ENCODE assay signal across 8 cellular contexts in genomic region chr19:18672606-18673337, GRCh38. TPM values are rescaled to one million over a fixed set of nuclear protein-coding genes. Genes with fewer than 3 reads are reported as not detected.
DNase-seq lines count a peak whose midpoint lies in the region; ATAC-seq, FAIRE-seq and TF ChIP-seq lines count a peak whose summit lies in the region.

No MANE protein-coding gene starts in this region.

- POLR2A ChIA-PET in Panc1 (lab: Charles Lee) = no interaction called here

- TF ChIP-seq POLR2A in esophagus muscularis mucosa (IDR thresholded peaks at IDR 0.05; ENCODE audit: low read depth) (no peak), GM12892 (IDR thresholded peaks at IDR 0.05; ENCODE audit: low read depth, low read length) (no peak)

- intact Hi-C loops in Panc1 (cut with micrococcal nuclease; ENCODE audit: unreplicated experiment) (loop anchor here (10.0 kb wide), 1 partner anchor 78 kb away; no protein-coding TSS in a partner anchor), esophagus muscularis mucosa (cut with DNase I) (loop anchor here (5.0 kb wide), 1 partner anchor 35 kb away; the partner anchor contains the start of gene KLHL26)

- H3K36me3 Mint-ChIP-seq in osteocyte (ENCODE audit: unreplicated experiment) = peaks cover 7% of the 10 kb centered on the region

- H3K9me3 Mint-ChIP-seq in osteocyte (ENCODE audit: unreplicated experiment) = no peaks in the 10 kb centered on the region

- TF ChIP-seq CTCF in Panc1 (IDR thresholded peaks at IDR 0.05) = no peak; the same call in 1 of the 2 replicates
- TF ChIP-seq CTCF in esophagus muscularis mucosa (IDR thresholded peaks at IDR 0.05) = peak; percentile 23 to 49 (median 38)
- TF ChIP-seq CTCF in osteocyte (IDR thresholded peaks at IDR 0.05) = peak; percentile 32

- in situ Hi-C loops in Panc1 (cut with HindIII; ENCODE audit: low pct_unique_long_range_greater_than_20kb, low sequenced_read_pairs) = no loop called here

- H3K36me3 ChIP-seq in Panc1 (ENCODE audit: control insufficient read depth, insufficient read depth, low read length) (no peaks in the 10 kb centered on the region), esophagus muscularis mucosa (peaks cover 17 to 26% (median 23%) of the 10 kb centered on the region in 4 donors)

- H3K9me3 ChIP-seq in Panc1 (ENCODE audit: control insufficient read depth, insufficient read depth, low read depth, low read length) (no peaks in the 10 kb centered on the region), esophagus muscularis mucosa (no peaks in the 10 kb centered on the region)

- H3K27me3 ChIP-seq in Panc1 (ENCODE audit: control insufficient read depth, insufficient read depth, low read length) (no peaks in the 10 kb centered on the region), esophagus muscularis mucosa (no peaks in the 10 kb centered on the region)

- ATAC-seq in Panc1 (peak; percentile 73), HG03108 (IDR thresholded peaks at IDR 0.05; ENCODE audit: unreplicated experiment) (no peak), GM21723 (IDR thresholded peaks at IDR 0.05; ENCODE audit: unreplicated experiment) (no peak)

- no peak for TF ChIP-seq EP300 in esophagus muscularis mucosa (IDR thresholded peaks at IDR 0.05)

- no peaks in the 10 kb centered on the region for H3K27me3 Mint-ChIP-seq in osteocyte (ENCODE audit: unreplicated experiment)

- FAIRE-seq in GM12892 (lab: Jason Lieb, UNC) = no peak

- BruUV-seq in Panc1 (replicated peaks; lab: Mats Ljungman, UMichigan) = no TSS peak

- no peak overlapping the region for H3K27ac ChIP-seq in Panc1 (ENCODE audit: low read length)
- peak overlapping the region; percentile 72 to 82 (median 78) for H3K27ac ChIP-seq in esophagus muscularis mucosa (replicated peaks in 1 of 4)

- no peak overlapping the region for H3K27ac Mint-ChIP-seq in osteocyte (ENCODE audit: unreplicated experiment)

- no peak overlapping the region for H3K4me3 Mint-ChIP-seq in osteocyte (ENCODE audit: unreplicated experiment)

- CTCF ChIA-PET in Panc1 (lab: Charles Lee) = interaction anchor here (0.6 to 1.0 kb wide), 4 partner anchors 8 to 72 kb away, joined by 4 to 8 read pairs (median 6); no protein-coding TSS in a partner anchor

- WGBS in esophagus muscularis mucosa = 37% methylated on average over 13 of the region's 13 CpGs

- DNase-seq in GM03348 (ENCODE audit: low spot score) (peak; percentile 42), Panc1 (ENCODE audit: low read depth, low spot score) (no peak), esophagus muscularis mucosa (ENCODE audit: extremely low spot score) (no peak), osteocyte (ENCODE audit: extremely low spot score, unreplicated experiment) (no peak), NCI-H2029 (lab: John Stamatoyannopoulos, UW) (no peak), GM12892 (ENCODE audit: insufficient read length) (no peak)

- peaks cover 14% of the 10 kb centered on the region for H3K4me1 Mint-ChIP-seq in osteocyte (ENCODE audit: unreplicated experiment)

- H3K4me1 ChIP-seq in Panc1 (ENCODE audit: control insufficient read depth, insufficient read depth, low read length) = peaks cover 2% of the 10 kb centered on the region; the same call in 1 of the 2 replicates
- peaks cover 19 to 78% (median 70%) of the 10 kb centered on the region in 4 donors for H3K4me1 ChIP-seq in esophagus muscularis mucosa

- H3K4me3 ChIP-seq in Panc1 (ENCODE audit: low read depth in 2 of 2, low read length in 2 of 2) (no peak overlapping the region), esophagus muscularis mucosa (peak overlapping the region in 3 of 4 donors; percentile 3 to 30 (median 12))

RNA-seq across cellular contexts. Expression of gene CRTC1, which starts 10.7 kb away (rescaled TPM):
- total RNA-seq in Panc1 (2021; ENCODE audit: unreplicated experiment) (18.2 TPM), esophagus muscularis mucosa (10 to 100 TPM in 1 of 4 donors, 1 to 10 TPM in 3; 5.3 to 10.1 (median 6.6) TPM), osteocyte (24.0 and 25.7 TPM in 2 replicates)
- 23.4 TPM for polyA plus RNA-seq in Panc1 (2012; ENCODE audit: insufficient read length)
- polyA plus RNA-seq in GM12892 (2012; ENCODE audit: missing spikeins) = 0.66 TPM

RNA-seq across cellular contexts. Expression of gene KLHL26, which starts 35.9 kb away (rescaled TPM):
- total RNA-seq in Panc1 (2021; ENCODE audit: unreplicated experiment) = 4.4 TPM
- 8.5 TPM for polyA plus RNA-seq in Panc1 (2012; ENCODE audit: insufficient read length)
- 10 to 100 TPM in 2 of 4 donors, 1 to 10 TPM in 2; 9.1 to 19.0 (median 13.5) TPM for total RNA-seq in esophagus muscularis mucosa
- total RNA-seq in osteocyte = 12.4 and 13.2 TPM in 2 replicates
- polyA plus RNA-seq in GM12892 (2012; ENCODE audit: missing spikeins) = 1.5 TPM

Comparison
In these comparisons a context has a peak if more than half of its experiments do, and no peak if none do; other contexts are left out.
1. H3K4me3 ChIP-seq: peak in esophagus muscularis mucosa (3 of 4); none in Panc1 (0 of 2).